Comparison of ENCODE assay signal across 1 cellular context in genomic region chr22:39315389-39315788, GRCh38.
TF ChIP-seq lines count a peak whose summit lies in the region.

No MANE protein-coding gene starts in this region.

TF ChIP-seq in K562, 482 proteins besides CTCF, POLR2A, EP300 and RAD21 (continued from another document and continues in another):
- TF ChIP-seq ZBTB33 (CRISPR knock-in tag; IDR thresholded peaks at IDR 0.05), result 0 out of 2 replicates have a peak, but pooled peaks have one; percentile 37
- no peak for TF ChIP-seq THRB (CRISPR knock-in tag; conservative IDR thresholded peaks at IDR 0.05)
- TF ChIP-seq ATF2 (CRISPR knock-in tag; IDR thresholded peaks at IDR 0.05), result no peak
- no peak for TF ChIP-seq MIER1 (IDR thresholded peaks at IDR 0.05; ENCODE audit: low read depth)
- TF ChIP-seq SRSF9 (IDR thresholded peaks at IDR 0.05; ENCODE audit: borderline replicate concordance, low read depth, low read length), result no peak
- TF ChIP-seq GABPB1 (CRISPR knock-in tag; IDR thresholded peaks at IDR 0.05), result 0 out of 2 replicates have a peak, but pooled peaks have one; percentile 22
- TF ChIP-seq SIX5 (IDR thresholded peaks at IDR 0.05; ENCODE audit: borderline replicate concordance in 1 of 2, insufficient read depth in 1 of 2, low read depth in 1 of 2, low read length in 2 of 2), result no peak
- no peak for TF ChIP-seq FUS (optimal IDR thresholded peaks at IDR 0.05; ENCODE audit: low read depth, low read length)
- no peak for TF ChIP-seq ZNF280A (IDR thresholded peaks at IDR 0.05; ENCODE audit: low read depth, partially characterized antibody)
- peak; percentile 72 for TF ChIP-seq RBFOX2 (IDR thresholded peaks at IDR 0.05; ENCODE audit: low read depth, low read length)
- TF ChIP-seq TRIM25 (IDR thresholded peaks at IDR 0.05; ENCODE audit: borderline replicate concordance), result no peak
- peak; percentile 4; the same call in 1 of the 2 replicates for TF ChIP-seq POLR2AphosphoS5 (IDR thresholded peaks at IDR 0.05; ENCODE audit: control insufficient read depth, insufficient read depth, low read depth, low read length)
- TF ChIP-seq YBX1 (IDR thresholded peaks at IDR 0.05), result no peak
- TF ChIP-seq ZNF384 (IDR thresholded peaks at IDR 0.05; ENCODE audit: low read depth, low read length), result no peak
- peak; percentile 55; the same call in 1 of the 2 replicates for TF ChIP-seq POLR2G (IDR thresholded peaks at IDR 0.05; ENCODE audit: low read depth, low read length)
- peak; percentile 16 for TF ChIP-seq KDM5B (IDR thresholded peaks at IDR 0.05; ENCODE audit: insufficient replicate concordance, low read depth, low read length)
- TF ChIP-seq FOXM1 (IDR thresholded peaks at IDR 0.05; ENCODE audit: low read depth), result no peak
- TF ChIP-seq FOXM1 (CRISPR knock-in tag; IDR thresholded peaks at IDR 0.05; ENCODE audit: low read depth), result no peak
- TF ChIP-seq CXXC5 (CRISPR knock-in tag; IDR thresholded peaks at IDR 0.05), result no peak
- no peak for TF ChIP-seq U2AF2 (optimal IDR thresholded peaks at IDR 0.05; ENCODE audit: low read depth, low read length)
- TF ChIP-seq MBD1 (CRISPR knock-in tag; IDR thresholded peaks at IDR 0.05), result no peak
- TF ChIP-seq ILK (tag; IDR thresholded peaks at IDR 0.05; ENCODE audit: borderline replicate concordance, low read depth), result no peak
- TF ChIP-seq SMAD3 (CRISPR knock-in tag; conservative IDR thresholded peaks at IDR 0.05), result no peak
- TF ChIP-seq CREB1 (IDR thresholded peaks at IDR 0.05), result no peak
- TF ChIP-seq CREB1 (CRISPR knock-in tag; IDR thresholded peaks at IDR 0.05), result peak; percentile 30; the same call in 1 of the 2 replicates
- no peak for TF ChIP-seq PURB (CRISPR knock-in tag; IDR thresholded peaks at IDR 0.05; ENCODE audit: low read depth)
- TF ChIP-seq RNF2 (IDR thresholded peaks at IDR 0.05), result no peak
- no peak for TF ChIP-seq ZKSCAN3 (CRISPR knock-in tag; IDR thresholded peaks at IDR 0.05)
- 0 out of 2 replicates have a peak, but pooled peaks have one; percentile 31 for TF ChIP-seq RERE (CRISPR knock-in tag; IDR thresholded peaks at IDR 0.05; ENCODE audit: borderline replicate concordance)
- no peak for TF ChIP-seq TRIM24 (IDR thresholded peaks at IDR 0.05)
- TF ChIP-seq ZNF263 (CRISPR knock-in tag; IDR thresholded peaks at IDR 0.05; ENCODE audit: borderline replicate concordance), result no peak
- no peak for TF ChIP-seq THRA (IDR thresholded peaks at IDR 0.05)
- no peak for TF ChIP-seq MED1 (CRISPR knock-in tag; IDR thresholded peaks at IDR 0.05; ENCODE audit: borderline replicate concordance)
- no peak for TF ChIP-seq TCF7 (IDR thresholded peaks at IDR 0.05; ENCODE audit: borderline replicate concordance)
- TF ChIP-seq MTA1 (IDR thresholded peaks at IDR 0.05; ENCODE audit: borderline replicate concordance), result no peak
- TF ChIP-seq HDAC1 (IDR thresholded peaks at IDR 0.05), result no peak
- TF ChIP-seq XRCC3 (IDR thresholded peaks at IDR 0.05), result no peak
- no peak for TF ChIP-seq ZFP91 (CRISPR knock-in tag; IDR thresholded peaks at IDR 0.05)
- TF ChIP-seq JUNB (CRISPR knock-in tag; conservative IDR thresholded peaks at IDR 0.05), result no peak
- 0 out of 2 replicates have a peak, but pooled peaks have one; percentile 36 for TF ChIP-seq ZNF282 (CRISPR knock-in tag; IDR thresholded peaks at IDR 0.05)
- TF ChIP-seq FOXA3 (CRISPR knock-in tag; conservative IDR thresholded peaks at IDR 0.05 in 1 of 2, IDR thresholded peaks at IDR 0.05 in 1 of 2), result no peak
- no peak for TF ChIP-seq ARID3A (IDR thresholded peaks at IDR 0.05; ENCODE audit: borderline replicate concordance, low read depth, low read length)
- TF ChIP-seq PHF21A (IDR thresholded peaks at IDR 0.05; ENCODE audit: borderline replicate concordance, low read depth), result no peak
